In genomic region chr14:103290961-103291360, GRCh38 we compare ENCODE assay signal across 34 cellular contexts.
"Had no signal": no experiment of that assay in that cellular context is flagged by ENCODE, and none has a peak within 500 bp of the region (broad histone marks: within the 10 kb centered on the region; RNA-seq: fewer than 3 reads in every experiment).

No MANE protein-coding gene starts in this region.

- H3K9me3 Mint-ChIP-seq: activated B cell treated with CpG ODN at 0.5 μM for 24 hours; activated naive CD4-positive, alpha-beta T cell treated with anti-CD3 and anti-CD28 coated beads, Interleukin-2, amount 10 ng/mL, durations not matched to agents 7 days and 5 days; activated naive CD4-positive, alpha-beta T cell treated with anti-CD3 and anti-CD28 coated beads, Interleukin-2, amount 50 U/mL, for 72 hours; activated naive CD8-positive, alpha-beta T cell treated with anti-CD3 and anti-CD28 coated beads, Interleukin-2, amount 10 ng/mL, durations not matched to agents 7 days and 5 days; activated T-helper 1 cell treated with anti-CD3 and anti-CD28 coated beads, Interleukin-12 subunit alpha, Interleukin-12 subunit beta, Interleukin-2, Interleukin-4 antibody, amounts not matched to agents 30 ng/mL and 10 ng/mL and 1 ng/mL, durations not matched to agents 14 hours and 24 hours and 36 hours; activated T-helper 2 cell treated with anti-CD3 and anti-CD28 coated beads, Interferon-gamma antibody, Interleukin-2, Interleukin-4, amounts not matched to agents 10 μg/mL and 5 μg/mL and 100 μg/mL, durations not matched to agents 14 hours and 24 hours and 36 hours; effector memory CD8-positive, alpha-beta T cell; T-helper 2 cell treated with Interferon-gamma antibody and Interleukin-4, amounts not matched to agents 5 μg/mL and 100 μg/mL, for 36 hours had no signal

- H3K36me3 ChIP-seq: WERI-Rb-1 had no signal

- ATAC-seq: activated CD4-positive, CD25-positive, alpha-beta regulatory T cell treated with anti-CD3 and anti-CD28 coated beads, Interleukin-2, amount 50 U/mL, for 24 hours; activated CD8-positive, alpha-beta memory T cell treated with anti-CD3 and anti-CD28 coated beads, Interleukin-2, amount 10 ng/mL, durations not matched to agents 7 days and 5 days; activated CD8-positive, alpha-beta T cell treated with anti-CD3 and anti-CD28 coated beads, Interleukin-2, amount 10 ng/mL, durations not matched to agents 7 days and 5 days; activated naive CD4-positive, alpha-beta T cell treated with anti-CD3 and anti-CD28 coated beads, Interleukin-2, amount 50 U/mL, for 72 hours; effector memory CD8-positive, alpha-beta T cell; T-helper 17 cell had no signal

- H3K4me1 Mint-ChIP-seq: activated naive CD4-positive, alpha-beta T cell treated with anti-CD3 and anti-CD28 coated beads, Interleukin-2, amount 10 ng/mL, durations not matched to agents 7 days and 5 days; activated naive CD8-positive, alpha-beta T cell treated with anti-CD3 and anti-CD28 coated beads, Interleukin-2, amount 10 ng/mL, durations not matched to agents 7 days and 5 days had no signal

- DNase-seq: activated B cell treated with CpG ODN at 0.5 μM for 24 hours; activated CD4-positive, alpha-beta T cell treated with anti-CD3 and anti-CD28 coated beads for 48 hours; activated CD4-positive, alpha-beta T cell treated with anti-CD3 and anti-CD28 coated beads, Interleukin-2, amount 50 U/mL, for 1 hour; activated CD4-positive, alpha-beta T cell treated with anti-CD3 and anti-CD28 coated beads, Interleukin-2, amount 50 U/mL, for 48 hours; activated CD8-positive, alpha-beta memory T cell treated with anti-CD3 and anti-CD28 coated beads, Interleukin-2, amount 10 ng/mL, durations not matched to agents 7 days and 5 days; activated CD8-positive, alpha-beta memory T cell treated with anti-CD3 and anti-CD28 coated beads, Interleukin-2, amount 50 U/mL, for 4 hours; activated CD8-positive, alpha-beta T cell treated with anti-CD3 and anti-CD28 coated beads, Interleukin-2, amount 10 ng/mL, durations not matched to agents 7 days and 5 days; activated gamma-delta T cell; activated naive CD4-positive, alpha-beta T cell; activated naive CD4-positive, alpha-beta T cell treated with anti-CD3 and anti-CD28 coated beads, Interleukin-2, amount 10 ng/mL, durations not matched to agents 7 days and 5 days; activated naive CD8-positive, alpha-beta T cell treated with anti-CD3 and anti-CD28 coated beads, Interleukin-2, amount 10 ng/mL, durations not matched to agents 7 days and 5 days; activated T-cell treated with anti-CD3 and anti-CD28 coated beads, Interleukin-2, amount 50 U/mL, for 1 hour; activated T-cell treated with anti-CD3 and anti-CD28 coated beads, Interleukin-2, amount 50 U/mL, for 48 hours; caudate nucleus; cortex of kidney; dermis blood vessel endothelial cell; effector CD4-positive, alpha-beta T cell; effector memory CD8-positive, alpha-beta T cell; foreskin fibroblast; head of caudate nucleus; T-helper 1 cell; T-helper 17 cell; T1000; WERI-Rb-1 had no signal

- H3K4me3 Mint-ChIP-seq: activated B cell treated with CpG ODN at 0.5 μM for 24 hours; activated CD8-positive, alpha-beta memory T cell treated with anti-CD3 and anti-CD28 coated beads, Interleukin-2, amount 10 ng/mL, durations not matched to agents 7 days and 5 days; activated CD8-positive, alpha-beta T cell treated with anti-CD3 and anti-CD28 coated beads, Interleukin-2, amount 10 ng/mL, durations not matched to agents 7 days and 5 days; activated naive CD4-positive, alpha-beta T cell treated with anti-CD3 and anti-CD28 coated beads, Interleukin-2, amount 10 ng/mL, durations not matched to agents 7 days and 5 days; activated naive CD8-positive, alpha-beta T cell treated with anti-CD3 and anti-CD28 coated beads, Interleukin-2, amount 10 ng/mL, durations not matched to agents 7 days and 5 days; activated T-helper 1 cell treated with anti-CD3 and anti-CD28 coated beads, Interleukin-12 subunit alpha, Interleukin-12 subunit beta, Interleukin-2, Interleukin-4 antibody, amounts not matched to agents 30 ng/mL and 10 ng/mL and 1 ng/mL, durations not matched to agents 14 hours and 24 hours and 36 hours; effector memory CD8-positive, alpha-beta T cell; T-helper 17 cell; T-helper 2 cell treated with Interferon-gamma antibody and Interleukin-4, amounts not matched to agents 5 μg/mL and 100 μg/mL, for 36 hours had no signal

- FAIRE-seq: astrocyte, colon, endothelial cell of umbilical vein, frontal cortex had no signal

- H3K36me3 Mint-ChIP-seq: activated CD8-positive, alpha-beta memory T cell treated with anti-CD3 and anti-CD28 coated beads, Interleukin-2, amount 10 ng/mL, durations not matched to agents 7 days and 5 days; activated naive CD4-positive, alpha-beta T cell treated with anti-CD3 and anti-CD28 coated beads, Interleukin-2, amount 10 ng/mL, durations not matched to agents 7 days and 5 days; activated naive CD4-positive, alpha-beta T cell treated with anti-CD3 and anti-CD28 coated beads, Interleukin-2, amount 50 U/mL, for 72 hours; activated naive CD8-positive, alpha-beta T cell treated with anti-CD3 and anti-CD28 coated beads, Interleukin-2, amount 10 ng/mL, durations not matched to agents 7 days and 5 days had no signal

- H3K27ac ChIP-seq: epithelial cell of prostate, WERI-Rb-1 had no signal

- H3K27ac Mint-ChIP-seq: activated B cell treated with CpG ODN at 0.5 μM for 24 hours; activated CD8-positive, alpha-beta memory T cell treated with anti-CD3 and anti-CD28 coated beads, Interleukin-2, amount 10 ng/mL, durations not matched to agents 7 days and 5 days; activated CD8-positive, alpha-beta T cell treated with anti-CD3 and anti-CD28 coated beads, Interleukin-2, amount 10 ng/mL, durations not matched to agents 7 days and 5 days; activated naive CD4-positive, alpha-beta T cell treated with anti-CD3 and anti-CD28 coated beads, Interleukin-2, amount 10 ng/mL, durations not matched to agents 7 days and 5 days; activated naive CD4-positive, alpha-beta T cell treated with anti-CD3 and anti-CD28 coated beads, Interleukin-2, amount 50 U/mL, for 72 hours; activated naive CD8-positive, alpha-beta T cell treated with anti-CD3 and anti-CD28 coated beads, Interleukin-2, amount 10 ng/mL, durations not matched to agents 7 days and 5 days; activated T-helper 1 cell treated with anti-CD3 and anti-CD28 coated beads, Interleukin-12 subunit alpha, Interleukin-12 subunit beta, Interleukin-2, Interleukin-4 antibody, amounts not matched to agents 30 ng/mL and 10 ng/mL and 1 ng/mL, durations not matched to agents 14 hours and 24 hours and 36 hours; activated T-helper 2 cell treated with anti-CD3 and anti-CD28 coated beads, Interferon-gamma antibody, Interleukin-2, Interleukin-4, amounts not matched to agents 10 μg/mL and 5 μg/mL and 100 μg/mL, durations not matched to agents 14 hours and 24 hours and 36 hours; effector memory CD8-positive, alpha-beta T cell; T-helper 17 cell; T-helper 2 cell treated with Interferon-gamma antibody and Interleukin-4, amounts not matched to agents 5 μg/mL and 100 μg/mL, for 36 hours had no signal
